ENCODE assay signal across 6 cellular contexts in genomic region chr18:11548367-11548766, GRCh38.
"Had no signal": no experiment of that assay in that cellular context is flagged by ENCODE, and none has a peak within 500 bp of the region (broad histone marks: within the 10 kb centered on the region; RNA-seq: fewer than 3 reads in every experiment).

No MANE protein-coding gene starts in this region.

- H3K27ac Mint-ChIP-seq: GM23338, H9, IgD-negative memory B cell had no signal

- H3K4me2 ChIP-seq: GM23338 had no signal

- ATAC-seq: GM23338, HepG2 had no signal

- H3K4me3 ChIP-seq: GM23338 had no signal

- DNase-seq: H9, HCEC 1CT had no signal

- H2AFZ ChIP-seq: GM23338 had no signal

- H3K4me3 Mint-ChIP-seq: GM23338, H9, IgD-negative memory B cell had no signal

- H3K36me3 Mint-ChIP-seq: IgD-negative memory B cell had no signal

- H3K27ac ChIP-seq: HL-60 had no signal
